Comparison of ENCODE assay signal across 8 cellular contexts in genomic region chr16:88241404-88242311, GRCh38.
DNase-seq lines count a peak whose midpoint lies in the region; TF ChIP-seq lines count a peak whose summit lies in the region.
"Not testable (repeated sequence)": the region's sequence is repeated elsewhere in the genome, so short reads cannot be mapped to it uniquely, and the experiment has no call there.

No MANE protein-coding gene starts in this region.

- peaks cover 47% of the 10 kb centered on the region for H3F3A ChIP-seq in GM23248 (ENCODE audit: insufficient read depth)
- H3F3A ChIP-seq in neural progenitor cell (ENCODE audit: low read depth): not testable (repeated sequence)

- peak overlapping the region; percentile 96 for H3K27ac ChIP-seq in ACC112 (ENCODE audit: low read depth, low read length)
- H3K27ac ChIP-seq in GM23248: peak overlapping the region; percentile 94
- not testable (repeated sequence) for H3K27ac ChIP-seq in OCI-LY3 (ENCODE audit: low read length); neural progenitor cell
- peak overlapping the region; percentile 78 to 79 for H3K27ac ChIP-seq in ascending aorta

- DNase-seq in GM23248; ascending aorta (ENCODE audit: low spot score in 2 of 2); choroid plexus epithelial cell (ENCODE audit: low read depth); fibroblast of the aortic adventitia (ENCODE audit: low read depth); neural progenitor cell (ENCODE audit: low spot score): not testable (repeated sequence)

- H3K4me2 ChIP-seq in GM23248 (ENCODE audit: unreplicated experiment) (peak overlapping the region; percentile 29), neural progenitor cell (peak overlapping the region; percentile 2)
- H3K4me2 ChIP-seq in OCI-LY3 (ENCODE audit: low read length); skeletal muscle satellite cell (ENCODE audit: low read length): not testable (repeated sequence)

- TF ChIP-seq CTCF in OCI-LY3 (IDR thresholded peaks at IDR 0.05; ENCODE audit: low read depth, low read length) (0 out of 2 replicates have a peak, but pooled peaks have one; percentile 4), choroid plexus epithelial cell (conservative IDR thresholded peaks at IDR 0.05; ENCODE audit: low read depth, low read length) (peak; percentile 44), fibroblast of the aortic adventitia (IDR thresholded peaks at IDR 0.05; ENCODE audit: insufficient read depth, low read length) (peak; percentile 15), neural progenitor cell (IDR thresholded peaks at IDR 0.05) (peak; percentile 25)
- TF ChIP-seq CTCF in ascending aorta (IDR thresholded peaks at IDR 0.05): not testable (repeated sequence)

- 92 to 94% methylated on average over 19 of the region's 19 CpGs for WGBS in GM23248 (ENCODE audit: low coverage in 1 of 2, low lambda C conversion rate in 2 of 2, missing lambda C conversion rate in 2 of 2), 2 experiments

- not testable (repeated sequence) for H3K27me3 ChIP-seq in ACC112 (ENCODE audit: insufficient read depth, low read length); GM23248 (replicated peaks; ENCODE audit: insufficient read depth); OCI-LY3 (ENCODE audit: low read depth, low read length); ascending aorta; neural progenitor cell; skeletal muscle satellite cell (ENCODE audit: control insufficient read depth, insufficient read depth, low read length)

- not testable (repeated sequence) for H3K4me3 Mint-ChIP-seq in neural progenitor cell

- H4K20me1 ChIP-seq in GM23248 (ENCODE audit: insufficient read depth); OCI-LY3 (ENCODE audit: insufficient read depth, low read length); neural progenitor cell (ENCODE audit: low read depth): not testable (repeated sequence)

- H3K4me1 Mint-ChIP-seq in neural progenitor cell: peaks cover 12% of the 10 kb centered on the region

- in situ Hi-C loops in GM23248 (cut with MboI): not testable (repeated sequence)

- H3K9ac ChIP-seq in GM23248: peak overlapping the region; percentile 70
- H3K9ac ChIP-seq in OCI-LY3 (ENCODE audit: low read length); neural progenitor cell: not testable (repeated sequence)
- H3K9ac ChIP-seq in skeletal muscle satellite cell (ENCODE audit: low read depth, low read length): peak overlapping the region; percentile 59

- H3K27me3 Mint-ChIP-seq in neural progenitor cell (ENCODE audit: insufficient read depth, low read depth): peaks cover 12% of the 10 kb centered on the region

- not testable (repeated sequence) for H3K36me3 Mint-ChIP-seq in neural progenitor cell

- H3K27ac Mint-ChIP-seq in neural progenitor cell: not testable (repeated sequence)

- intact Hi-C loops in ascending aorta (cut with DNase I): not testable (repeated sequence)

- H3K4me3 ChIP-seq in ACC112 (ENCODE audit: low read depth, low read length); GM23248; OCI-LY3 (ENCODE audit: low read length); ascending aorta; choroid plexus epithelial cell (ENCODE audit: low read depth, low read length); fibroblast of the aortic adventitia (ENCODE audit: low read depth, low read length); neural progenitor cell; skeletal muscle satellite cell (ENCODE audit: low read length): not testable (repeated sequence)

- H3K4me1 ChIP-seq in ACC112 (ENCODE audit: control insufficient read depth, insufficient read depth, low read length, unreplicated experiment) (peaks cover 61% of the 10 kb centered on the region), GM23248 (ENCODE audit: insufficient read depth) (peaks cover 50% of the 10 kb centered on the region), ascending aorta (peaks cover 12 to 31% of the 10 kb centered on the region in 2 donors), skeletal muscle satellite cell (ENCODE audit: control insufficient read depth, insufficient read depth, low read length) (peaks cover 67% of the 10 kb centered on the region)
- H3K4me1 ChIP-seq in OCI-LY3 (ENCODE audit: low read length); neural progenitor cell: not testable (repeated sequence)

- not testable (repeated sequence) for H3K9me2 ChIP-seq in GM23248 (ENCODE audit: insufficient read depth)

- not testable (repeated sequence) for H3K9me3 ChIP-seq in GM23248 (ENCODE audit: low read depth); OCI-LY3 (ENCODE audit: insufficient read depth, low read length); ascending aorta; neural progenitor cell (ENCODE audit: low read depth); skeletal muscle satellite cell (replicated peaks; ENCODE audit: low read length)

- not testable (repeated sequence) for H2AFZ ChIP-seq in ACC112 (ENCODE audit: low read length, unreplicated experiment); GM23248; OCI-LY3 (ENCODE audit: low read depth, low read length); neural progenitor cell (replicated peaks)

- H3K79me2 ChIP-seq in ACC112 (ENCODE audit: control insufficient read depth, insufficient read depth, low read length, unreplicated experiment); GM23248 (ENCODE audit: insufficient read depth); OCI-LY3 (ENCODE audit: low read length); neural progenitor cell (ENCODE audit: low read depth): not testable (repeated sequence)

- H3K36me3 ChIP-seq in ACC112 (ENCODE audit: insufficient read depth, low read length); GM23248 (ENCODE audit: low read depth); OCI-LY3 (replicated peaks; ENCODE audit: low read depth, low read length); ascending aorta; neural progenitor cell; skeletal muscle satellite cell (ENCODE audit: insufficient read depth, low read length): not testable (repeated sequence)

- H3K9me3 Mint-ChIP-seq in neural progenitor cell: peaks cover 10% of the 10 kb centered on the region
